8 cellular contexts compared by ENCODE assay signal in the genomic region with DNA sequence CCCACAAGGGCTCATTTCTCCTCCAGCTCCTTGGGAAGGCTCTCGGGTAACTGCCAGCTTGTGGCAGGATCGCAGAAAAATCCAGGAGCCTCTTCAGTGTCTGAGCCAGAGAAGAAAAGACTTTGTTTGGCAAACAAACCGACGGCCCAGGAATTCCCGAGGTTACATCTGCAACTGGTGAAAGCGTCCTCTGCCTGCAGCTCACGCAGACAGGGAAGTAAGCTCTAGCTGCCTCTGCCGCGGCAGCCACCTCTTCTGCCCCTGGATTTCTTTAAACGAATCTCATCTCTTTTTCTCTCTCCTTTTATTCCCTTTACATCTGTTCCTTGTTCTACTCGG. TPM values are rescaled to one million over a fixed set of nuclear protein-coding genes. Genes with fewer than 3 reads are reported as not detected.
A peak's percentile ranks its signal among the peaks of the same experiment; 100 is the strongest.
DNase-seq lines count a peak whose midpoint lies in the region; ATAC-seq and TF ChIP-seq lines count a peak whose summit lies in the region.

No MANE protein-coding gene starts in this region.

- no peak for TF ChIP-seq CTCF in HL-60 (IDR thresholded peaks at IDR 0.05; ENCODE audit: insufficient read depth, low read length)

- no peaks in the 10 kb centered on the region for H3K9me3 Mint-ChIP-seq in activated naive CD8-positive, alpha-beta T cell treated with anti-CD3 and anti-CD28 coated beads for 36 hours
- no peaks in the 10 kb centered on the region for H3K9me3 Mint-ChIP-seq in stimulated activated naive CD8-positive, alpha-beta T cell treated with anti-CD3 and anti-CD28 coated beads, Interleukin-15, Interleukin-2, amounts not matched to agents 100 ng/mL and 50 ng/mL, for 24 hours

- H3K27me3 Mint-ChIP-seq in activated naive CD8-positive, alpha-beta T cell treated with anti-CD3 and anti-CD28 coated beads for 36 hours: peaks cover 83% of the 10 kb centered on the region
- H3K27me3 Mint-ChIP-seq in stimulated activated naive CD8-positive, alpha-beta T cell treated with anti-CD3 and anti-CD28 coated beads, Interleukin-15, Interleukin-2, amounts not matched to agents 100 ng/mL and 50 ng/mL, for 24 hours: peaks cover 65% of the 10 kb centered on the region

- no peak overlapping the region for H3K27ac Mint-ChIP-seq in activated naive CD8-positive, alpha-beta T cell treated with anti-CD3 and anti-CD28 coated beads for 36 hours
- no peak overlapping the region for H3K27ac Mint-ChIP-seq in stimulated activated naive CD8-positive, alpha-beta T cell treated with anti-CD3 and anti-CD28 coated beads, Interleukin-15, Interleukin-2, amounts not matched to agents 100 ng/mL and 50 ng/mL, for 24 hours

- H3K27me3 ChIP-seq in HL-60 (ENCODE audit: insufficient read depth, poor library complexity, severe bottlenecking): peaks cover 35% of the 10 kb centered on the region

- 0 out of 2 replicates have a peak overlapping the region, but pooled peaks have one; percentile 0 for H3K4me3 ChIP-seq in HL-60 (replicated peaks; ENCODE audit: insufficient read depth, low read length)

- H3K4me1 Mint-ChIP-seq in activated naive CD8-positive, alpha-beta T cell treated with anti-CD3 and anti-CD28 coated beads for 36 hours: peaks cover 7% of the 10 kb centered on the region
- H3K4me1 Mint-ChIP-seq in stimulated activated naive CD8-positive, alpha-beta T cell treated with anti-CD3 and anti-CD28 coated beads, Interleukin-15, Interleukin-2, amounts not matched to agents 100 ng/mL and 50 ng/mL, for 24 hours (ENCODE audit: low read depth): peaks cover 20% of the 10 kb centered on the region

- no peaks in the 10 kb centered on the region for H3K36me3 Mint-ChIP-seq in activated naive CD8-positive, alpha-beta T cell treated with anti-CD3 and anti-CD28 coated beads for 36 hours
- no peaks in the 10 kb centered on the region for H3K36me3 Mint-ChIP-seq in stimulated activated naive CD8-positive, alpha-beta T cell treated with anti-CD3 and anti-CD28 coated beads, Interleukin-15, Interleukin-2, amounts not matched to agents 100 ng/mL and 50 ng/mL, for 24 hours (ENCODE audit: low read depth)

- DNase-seq in D341Med (ENCODE audit: low spot score) (peak; percentile 55), HL-60 (ENCODE audit: low read depth in 1 of 2, low spot score in 1 of 2) (no peak), iPS-NIHi7 (ENCODE audit: extremely low spot score) (peak; percentile 58), UCSD-AML1 (lab: John Stamatoyannopoulos, UW; ENCODE audit: unreplicated experiment) (no peak)
- peak; percentile 4 for DNase-seq in activated naive CD8-positive, alpha-beta T cell treated with anti-CD3 and anti-CD28 coated beads for 36 hours

- H3K27ac ChIP-seq in HL-60 (replicated peaks): no peak overlapping the region

- ATAC-seq in GM19397 (IDR thresholded peaks at IDR 0.05; ENCODE audit: unreplicated experiment) (peak; percentile 29), GM21576 (IDR thresholded peaks at IDR 0.05; ENCODE audit: unreplicated experiment) (no peak)

- peak overlapping the region; percentile 62 for H3K4me3 Mint-ChIP-seq in activated naive CD8-positive, alpha-beta T cell treated with anti-CD3 and anti-CD28 coated beads for 36 hours
- H3K4me3 Mint-ChIP-seq in stimulated activated naive CD8-positive, alpha-beta T cell treated with anti-CD3 and anti-CD28 coated beads, Interleukin-15, Interleukin-2, amounts not matched to agents 100 ng/mL and 50 ng/mL, for 24 hours: peak overlapping the region; percentile 67

RNA-seq across cellular contexts. Expression of a gene that starts 0.3 kb away (rescaled TPM):
- total RNA-seq in activated naive CD8-positive, alpha-beta T cell treated with anti-CD3 and anti-CD28 coated beads for 36 hours: not detected

RNA-seq across cellular contexts. Expression of a gene that starts 58.9 kb away (rescaled TPM):
- total RNA-seq in activated naive CD8-positive, alpha-beta T cell treated with anti-CD3 and anti-CD28 coated beads for 36 hours: 100 to 1,000 TPM; 150 to 152 TPM

Comparison
In these comparisons a context has a peak if more than half of its experiments do, and no peak if none do; other contexts are left out.
1. DNase-seq: peak in D341Med (single experiment), activated naive CD8-positive, alpha-beta T cell treated with anti-CD3 and anti-CD28 coated beads for 36 hours (single experiment) and iPS-NIHi7 (single experiment); none in HL-60 (0 of 2) and UCSD-AML1 (single experiment).